ENCODE assay signal across 33 cellular contexts in genomic region chr1:212233321-212233720, GRCh38. TPM values are rescaled to one million over a fixed set of nuclear protein-coding genes. Genes with fewer than 3 reads are reported as not detected.
DNase-seq lines count a peak whose midpoint lies in the region; ATAC-seq and TF ChIP-seq lines count a peak whose summit lies in the region.
"Had no signal": no experiment of that assay in that cellular context is flagged by ENCODE, and none has a peak within 500 bp of the region (broad histone marks: within the 10 kb centered on the region; RNA-seq: fewer than 3 reads in every experiment).

No MANE protein-coding gene starts in this region.

- no peak overlapping the region for H3K23ac ChIP-seq in H9 (ENCODE audit: insufficient read length, low read depth, low read length)

- no peak overlapping the region for H2BK5ac ChIP-seq in H9 (ENCODE audit: insufficient read length, low read length)

- no peak for TF ChIP-seq CTCF in H9 (conservative IDR thresholded peaks at IDR 0.05)

- H2AFZ ChIP-seq in H9 (ENCODE audit: low read length) = no peak overlapping the region

- no peak overlapping the region for H3K4me3 Mint-ChIP-seq in activated CD4-positive, alpha-beta T cell treated with anti-CD3 and anti-CD28 coated beads for 36 hours
- no peak overlapping the region for H3K4me3 Mint-ChIP-seq in central memory CD8-positive, alpha-beta T cell
- H3K4me3 Mint-ChIP-seq in immature natural killer cell (peak overlapping the region in 2 of 5 donors; percentile 4 to 8), H9 (no peak overlapping the region)
- H3K4me3 Mint-ChIP-seq in stimulated activated effector memory CD8-positive, alpha-beta T cell treated with anti-CD3 and anti-CD28 coated beads, Interleukin-12 subunit alpha, Interleukin-12 subunit beta, amount 100 ng/mL, for 72 hours = no peak overlapping the region
- H3K4me3 Mint-ChIP-seq: activated B cell treated with CpG ODN at 0.5 μM for 24 hours; activated naive CD4-positive, alpha-beta T cell treated with anti-CD3 and anti-CD28 coated beads, Interleukin-2, amount 10 ng/mL, durations not matched to agents 7 days and 5 days; activated T-cell treated with anti-CD3 and anti-CD28 coated beads, Interleukin-2, amount 50 U/mL, for 72 hours; type B pancreatic cell had no signal

- no peak overlapping the region for H4K5ac ChIP-seq in H9 (ENCODE audit: insufficient read length, low read depth, low read length)

- H3K9ac ChIP-seq in H9 (ENCODE audit: extremely low read depth, insufficient read length, low read length) = no peak overlapping the region
- H3K9ac ChIP-seq: GM23248 had no signal

- no peaks in the 10 kb centered on the region for H3K27me3 ChIP-seq in H9 (ENCODE audit: insufficient read depth, low read length)

- H4K91ac ChIP-seq in H9 (ENCODE audit: insufficient read length, low read depth, low read length) = no peak overlapping the region

- no peak overlapping the region for H3K14ac ChIP-seq in H9 (ENCODE audit: insufficient read depth, low read length)

- no peak overlapping the region for H3K4me2 ChIP-seq in H9 (ENCODE audit: insufficient read depth, insufficient read length, low read length)

- H3K27ac ChIP-seq in H9 (ENCODE audit: insufficient read length, low read depth, low read length) = no peak overlapping the region
- H3K27ac ChIP-seq: 22Rv1, C4-2B, epithelial cell of prostate, GM23248, SK-N-MC had no signal

- H3K27me3 Mint-ChIP-seq in activated CD4-positive, alpha-beta T cell treated with anti-CD3 and anti-CD28 coated beads for 36 hours = no peaks in the 10 kb centered on the region
- no peaks in the 10 kb centered on the region for H3K27me3 Mint-ChIP-seq in central memory CD8-positive, alpha-beta T cell
- H3K27me3 Mint-ChIP-seq in immature natural killer cell (ENCODE audit: low read depth in 3 of 3) (peaks cover 2 to 3% (median 3%) of the 10 kb centered on the region in 3 donors), H9 (ENCODE audit: low read depth) (no peaks in the 10 kb centered on the region)
- H3K27me3 Mint-ChIP-seq: type B pancreatic cell had no signal

- H3K79me2 ChIP-seq in H9 (ENCODE audit: insufficient read depth, low read length) = no peaks in the 10 kb centered on the region

- H2BK120ac ChIP-seq in H9 (ENCODE audit: low read depth, low read length, poor library complexity, severe bottlenecking) = no peak overlapping the region

- H4K20me1 ChIP-seq in H9 (ENCODE audit: control insufficient read depth, insufficient read depth, insufficient read length) = no peaks in the 10 kb centered on the region

- H3K4me1 ChIP-seq in H9 (ENCODE audit: insufficient read depth, low read length) = no peaks in the 10 kb centered on the region

- peak overlapping the region; percentile 7 for H3K27ac Mint-ChIP-seq in activated CD4-positive, alpha-beta T cell treated with anti-CD3 and anti-CD28 coated beads for 36 hours
- H3K27ac Mint-ChIP-seq in central memory CD8-positive, alpha-beta T cell (ENCODE audit: low read depth) = peak overlapping the region; percentile 14
- H3K27ac Mint-ChIP-seq in immature natural killer cell (peak overlapping the region; percentile 13 to 85 (median 37)), H9 (no peak overlapping the region)
- peak overlapping the region; percentile 45 for H3K27ac Mint-ChIP-seq in stimulated activated effector memory CD8-positive, alpha-beta T cell treated with anti-CD3 and anti-CD28 coated beads, Interleukin-12 subunit alpha, Interleukin-12 subunit beta, amount 100 ng/mL, for 72 hours
- H3K27ac Mint-ChIP-seq: activated B cell treated with CpG ODN at 0.5 μM for 24 hours; activated naive CD4-positive, alpha-beta T cell treated with anti-CD3 and anti-CD28 coated beads, Interleukin-2, amount 10 ng/mL, durations not matched to agents 7 days and 5 days; activated T-cell treated with anti-CD3 and anti-CD28 coated beads, Interleukin-2, amount 50 U/mL, for 72 hours; type B pancreatic cell had no signal

- H4K8ac ChIP-seq in H9 (replicated peaks; ENCODE audit: insufficient read length, low read depth, low read length) = no peak overlapping the region

- H3K56ac ChIP-seq in H9 (ENCODE audit: insufficient read length, low read depth, low read length) = no peak overlapping the region

- H3K23me2 ChIP-seq in H9 (ENCODE audit: insufficient read length, low read depth, low read length, poor library complexity, severe bottlenecking) = no peaks in the 10 kb centered on the region

- CTCF ChIA-PET in activated CD4-positive, alpha-beta T cell treated with anti-CD3 and anti-CD28 coated beads for 36 hours (lab: Charles Lee) = no interaction called here

- H2BK15ac ChIP-seq in H9 (ENCODE audit: low read depth, low read length) = no peak overlapping the region

- peaks cover 33% of the 10 kb centered on the region for H3K4me1 Mint-ChIP-seq in activated CD4-positive, alpha-beta T cell treated with anti-CD3 and anti-CD28 coated beads for 36 hours
- peaks cover 31% of the 10 kb centered on the region for H3K4me1 Mint-ChIP-seq in central memory CD8-positive, alpha-beta T cell
- H3K4me1 Mint-ChIP-seq in immature natural killer cell (peaks cover 64% of the 10 kb centered on the region in 2 donors), H9 (no peaks in the 10 kb centered on the region; a peak in 1 of 4 replicates)
- H3K4me1 Mint-ChIP-seq in stimulated activated effector memory CD8-positive, alpha-beta T cell treated with anti-CD3 and anti-CD28 coated beads, Interleukin-12 subunit alpha, Interleukin-12 subunit beta, amount 100 ng/mL, for 72 hours = peaks cover 50% of the 10 kb centered on the region
- H3K4me1 Mint-ChIP-seq: activated B cell treated with CpG ODN at 0.5 μM for 24 hours had no signal

- no peaks in the 10 kb centered on the region for H3K9me3 ChIP-seq in H9 (ENCODE audit: control insufficient read depth, low read depth, low read length)

- H3K9me3 Mint-ChIP-seq in activated CD4-positive, alpha-beta T cell treated with anti-CD3 and anti-CD28 coated beads for 36 hours (ENCODE audit: low read depth) = no peaks in the 10 kb centered on the region
- H3K9me3 Mint-ChIP-seq in central memory CD8-positive, alpha-beta T cell = no peaks in the 10 kb centered on the region
- H3K9me3 Mint-ChIP-seq in immature natural killer cell (peaks cover 0 to 3% (median 0%) of the 10 kb centered on the region in 6 donors), H9 (no peaks in the 10 kb centered on the region; a peak in 1 of 5 replicates)
- no peaks in the 10 kb centered on the region for H3K9me3 Mint-ChIP-seq in stimulated activated effector memory CD8-positive, alpha-beta T cell treated with anti-CD3 and anti-CD28 coated beads, Interleukin-12 subunit alpha, Interleukin-12 subunit beta, amount 100 ng/mL, for 72 hours
- H3K9me3 Mint-ChIP-seq: activated B cell treated with CpG ODN at 0.5 μM for 24 hours; activated T-cell treated with anti-CD3 and anti-CD28 coated beads, Interleukin-2, amount 50 U/mL, for 72 hours; type B pancreatic cell had no signal

- H3K79me1 ChIP-seq in H9 (ENCODE audit: insufficient read depth, low read depth, low read length, poor library complexity, severe bottlenecking) = no peaks in the 10 kb centered on the region

- no peak overlapping the region for H3K18ac ChIP-seq in H9 (ENCODE audit: insufficient read length, low read depth, low read length)

- POLR2A ChIA-PET in activated CD4-positive, alpha-beta T cell treated with anti-CD3 and anti-CD28 coated beads for 36 hours (lab: Charles Lee) = no interaction called here

- no peak for ATAC-seq in activated CD4-positive, alpha-beta T cell treated with anti-CD3 and anti-CD28 coated beads for 36 hours
- no peak for ATAC-seq in central memory CD8-positive, alpha-beta T cell (replicated peaks; ENCODE audit: extremely low read depth, poor library complexity, severe bottlenecking)
- no peak for ATAC-seq in stimulated activated effector memory CD8-positive, alpha-beta T cell treated with anti-CD3 and anti-CD28 coated beads, Interleukin-12 subunit alpha, Interleukin-12 subunit beta, amount 100 ng/mL, for 72 hours
- ATAC-seq: activated T-cell treated with anti-CD3 and anti-CD28 coated beads, Interleukin-2, amount 50 U/mL, for 72 hours; left lobe of liver; sciatic nerve had no signal

- H2BK20ac ChIP-seq in H9 (ENCODE audit: low read depth, low read length, poor library complexity, severe bottlenecking) = no peak overlapping the region

- no peak overlapping the region for H3K4ac ChIP-seq in H9 (ENCODE audit: low read depth, low read length)

- intact Hi-C loops in activated CD4-positive, alpha-beta T cell treated with anti-CD3 and anti-CD28 coated beads for 36 hours (cut with DNase I, micrococcal nuclease) = loop anchor here in 1 of 2 experiments (5.0 kb wide), 2 partner anchors 201 to 296 kb away; no protein-coding TSS in a partner anchor

- H2BK12ac ChIP-seq in H9 (ENCODE audit: insufficient read length, low read depth, low read length) = no peak overlapping the region

- no peak overlapping the region for H2AK5ac ChIP-seq in H9 (ENCODE audit: insufficient read length, low read length)

- no peak for DNase-seq in activated CD4-positive, alpha-beta T cell treated with anti-CD3 and anti-CD28 coated beads for 36 hours
- no peak for DNase-seq in activated CD4-positive, alpha-beta T cell treated with anti-CD3 and anti-CD28 coated beads for 1 hour
- no peak for DNase-seq in central memory CD8-positive, alpha-beta T cell (ENCODE audit: low spot score in 2 of 2)
- DNase-seq in immature natural killer cell = no peak
- DNase-seq in stimulated activated effector memory CD8-positive, alpha-beta T cell treated with anti-CD3 and anti-CD28 coated beads, Interleukin-12 subunit alpha, Interleukin-12 subunit beta, amount 100 ng/mL, for 72 hours (ENCODE audit: low spot score in 2 of 2) = no peak
- DNase-seq in amygdala (lab: John Stamatoyannopoulos, UW) = no peak
- no peak for DNase-seq in NCI-H345 treated with DMSO at 0.1 percent for 48 hours (lab: John Stamatoyannopoulos, UW; ENCODE audit: unreplicated experiment)
- DNase-seq in H9 = no peak
- DNase-seq: activated B cell treated with CpG ODN at 0.5 μM for 24 hours; activated CD4-positive, alpha-beta T cell treated with anti-CD3 and anti-CD28 coated beads, Interleukin-2, amount 50 U/mL, for 48 hours; activated naive CD4-positive, alpha-beta T cell treated with anti-CD3 and anti-CD28 coated beads, Interleukin-2, amount 10 ng/mL, durations not matched to agents 7 days and 5 days; activated T-cell treated with anti-CD3 and anti-CD28 coated beads, Interleukin-2, amount 50 U/mL, for 72 hours; amniotic stem cell; cortex of kidney; DMS79; effector memory CD4-positive, alpha-beta T cell; GDM1; GM23248; mesendoderm; NCI-H1048; NCI-H1694 treated with DMSO at 0.1 percent for 48 hours; NCI-H446 treated with DMSO at 0.1 percent for 48 hours; posterior cingulate gyrus; RPMI8226; stimulated activated CD4-positive, alpha-beta T cell treated with anti-CD3 and anti-CD28 coated beads, Interleukin-4, amount 100 ng/mL, for 4 hours; T-helper 1 cell had no signal

- no peaks in the 10 kb centered on the region for H3K36me3 Mint-ChIP-seq in activated CD4-positive, alpha-beta T cell treated with anti-CD3 and anti-CD28 coated beads for 36 hours (ENCODE audit: low read depth)
- peaks cover 1% of the 10 kb centered on the region for H3K36me3 Mint-ChIP-seq in central memory CD8-positive, alpha-beta T cell (ENCODE audit: insufficient read depth)
- H3K36me3 Mint-ChIP-seq in immature natural killer cell (peaks cover 0 to 4% (median 3%) of the 10 kb centered on the region in 3 donors), H9 (ENCODE audit: insufficient read depth in 1 of 3, low read depth in 3 of 3) (no peaks in the 10 kb centered on the region)
- no peaks in the 10 kb centered on the region for H3K36me3 Mint-ChIP-seq in stimulated activated effector memory CD8-positive, alpha-beta T cell treated with anti-CD3 and anti-CD28 coated beads, Interleukin-12 subunit alpha, Interleukin-12 subunit beta, amount 100 ng/mL, for 72 hours
- H3K36me3 Mint-ChIP-seq: activated naive CD4-positive, alpha-beta T cell treated with anti-CD3 and anti-CD28 coated beads, Interleukin-2, amount 10 ng/mL, durations not matched to agents 7 days and 5 days; type B pancreatic cell had no signal

- H3T11ph ChIP-seq in H9 (ENCODE audit: low read length) = no peak overlapping the region

RNA-seq across cellular contexts. Expression of gene PPP2R5A, which starts 51.9 kb away (rescaled TPM):
- 10 to 100 TPM; 32.3 to 36.1 TPM for total RNA-seq in activated CD4-positive, alpha-beta T cell treated with anti-CD3 and anti-CD28 coated beads for 36 hours
- 10 to 100 TPM; 57.0 to 87.2 (median 64.6) TPM for polyA plus RNA-seq in immature natural killer cell
- 22.0 and 22.2 TPM in 2 replicates for total RNA-seq in H9 (2021)

Comparison
In these comparisons a context has a peak if more than half of its experiments do, and no peak if none do; other contexts are left out.
1. H3K27ac Mint-ChIP-seq: peak in activated CD4-positive, alpha-beta T cell treated with anti-CD3 and anti-CD28 coated beads for 36 hours (single experiment), central memory CD8-positive, alpha-beta T cell (single experiment), immature natural killer cell (6 of 6) and stimulated activated effector memory CD8-positive, alpha-beta T cell treated with anti-CD3 and anti-CD28 coated beads, Interleukin-12 subunit alpha, Interleukin-12 subunit beta, amount 100 ng/mL, for 72 hours (single experiment); none in H9 (0 of 3).